In genomic region chr13:50167224-50167947, GRCh38 we compare ENCODE assay signal across 20 cellular contexts.
DNase-seq lines count a peak whose midpoint lies in the region; ATAC-seq and TF ChIP-seq lines count a peak whose summit lies in the region.
"Had no signal": no experiment of that assay in that cellular context is flagged by ENCODE, and none has a peak within 500 bp of the region (broad histone marks: within the 10 kb centered on the region; RNA-seq: fewer than 3 reads in every experiment).

No MANE protein-coding gene starts in this region.

- CTCF ChIA-PET in OCI-LY7 (lab: Charles Lee; ENCODE audit: unreplicated experiment): no interaction called here

- ATAC-seq in GM21390 (IDR thresholded peaks at IDR 0.05; ENCODE audit: unreplicated experiment): peak; percentile 53
- ATAC-seq in right cardiac atrium: no peak
- ATAC-seq: left ventricle myocardium superior, PC-3 had no signal

- 80% methylated on average over 2 of the region's 2 CpGs for WGBS in right cardiac atrium

- no TSS peak for BruUV-seq in OCI-LY7 (replicated peaks; lab: Mats Ljungman, UMichigan)

- POLR2A ChIA-PET in OCI-LY7 (lab: Charles Lee): interaction anchor here (0.5 to 1.9 kb wide), 5 partner anchors 15 to 258 kb away, joined by 3 to 8 read pairs (median 4); no protein-coding TSS in a partner anchor

- H3K36me3 ChIP-seq in OCI-LY7 (ENCODE audit: insufficient read depth, low read length) (no peaks in the 10 kb centered on the region), breast epithelium (no peaks in the 10 kb centered on the region)
- H3K36me3 ChIP-seq: esophagus squamous epithelium had no signal

- no peaks in the 10 kb centered on the region for H3K9me3 ChIP-seq in OCI-LY7 (ENCODE audit: low read length)
- no peaks in the 10 kb centered on the region for H3K9me3 ChIP-seq in breast epithelium
- H3K9me3 ChIP-seq in right cardiac atrium (ENCODE audit: control insufficient read depth, low read length): no peaks in the 10 kb centered on the region
- H3K9me3 ChIP-seq: Caco-2, esophagus squamous epithelium had no signal

- H3K4me1 ChIP-seq in OCI-LY7 (ENCODE audit: insufficient read depth, low read length, poor library complexity, severe bottlenecking): no peaks in the 10 kb centered on the region
- H3K4me1 ChIP-seq in breast epithelium: no peaks in the 10 kb centered on the region
- no peaks in the 10 kb centered on the region for H3K4me1 ChIP-seq in right cardiac atrium (ENCODE audit: control insufficient read depth, insufficient read depth, low read length)
- H3K4me1 ChIP-seq: esophagus squamous epithelium had no signal

- H3K27me3 ChIP-seq in breast epithelium: no peaks in the 10 kb centered on the region
- no peaks in the 10 kb centered on the region for H3K27me3 ChIP-seq in right cardiac atrium (ENCODE audit: control insufficient read depth, insufficient read depth)
- H3K27me3 ChIP-seq: dorsolateral prefrontal cortex, esophagus squamous epithelium had no signal

- no peaks in the 10 kb centered on the region for H3K9me2 ChIP-seq in OCI-LY7 (ENCODE audit: insufficient read depth, low read length)

- no peak overlapping the region for H3K4me2 ChIP-seq in OCI-LY7 (ENCODE audit: low read length)

- TF ChIP-seq POLR2A in breast epithelium (IDR thresholded peaks at IDR 0.05): no peak

- H3K79me2 ChIP-seq in OCI-LY7 (ENCODE audit: insufficient read depth, low read depth, low read length): no peaks in the 10 kb centered on the region

- peak; percentile 6 for DNase-seq in stimulated activated CD4-positive, alpha-beta T cell treated with anti-CD3 and anti-CD28 coated beads, Interleukin-4, amount 100 ng/mL, for 24 hours
- no peak for DNase-seq in stimulated activated CD4-positive, alpha-beta T cell treated with anti-CD3 and anti-CD28 coated beads, Interleukin-2, amount 100 ng/mL, for 24 hours
- DNase-seq in OCI-LY7 (ENCODE audit: low spot score) (no peak), breast epithelium (ENCODE audit: low spot score in 2 of 2) (no peak), right cardiac atrium (no peak), NCI-H1694 (lab: John Stamatoyannopoulos, UW) (no peak), T1000 (lab: John Stamatoyannopoulos, UW) (no peak)
- DNase-seq: activated CD4-positive, alpha-beta T cell treated with anti-CD3 and anti-CD28 coated beads for 4 hours; Caco-2; dorsolateral prefrontal cortex; EL; esophagus squamous epithelium; glutamatergic neuron; HCEC 1CT; left ventricle myocardium superior; NCI-H1048; NCI-H748 treated with DMSO at 0.1 percent for 48 hours; PC-3; T-helper 9 cell had no signal

- no peak overlapping the region for H2AFZ ChIP-seq in OCI-LY7 (ENCODE audit: low read length)

- intact Hi-C loops in OCI-LY7 (cut with micrococcal nuclease; ENCODE audit: unreplicated experiment): no loop called here
- intact Hi-C loops in breast epithelium (cut with DNase I; ENCODE audit: low total_unique reads): no loop called here
- intact Hi-C loops in right cardiac atrium (cut with DNase I): loop anchor here in 1 of 4 donors (5.0 kb wide), 1 partner anchor 635 kb away; no protein-coding TSS in a partner anchor

- no peaks in the 10 kb centered on the region for H4K20me1 ChIP-seq in OCI-LY7 (ENCODE audit: insufficient read depth, low read length)

- TF ChIP-seq CTCF in OCI-LY7 (conservative IDR thresholded peaks at IDR 0.05; ENCODE audit: low read length): 0 out of 2 replicates have a peak, but pooled peaks have one; percentile 17
- TF ChIP-seq CTCF in breast epithelium (IDR thresholded peaks at IDR 0.05): no peak

- no peak overlapping the region for H3K27ac ChIP-seq in OCI-LY7 (ENCODE audit: low read depth, low read length, poor library complexity, severe bottlenecking)
- no peak overlapping the region for H3K27ac ChIP-seq in breast epithelium
- H3K27ac ChIP-seq in right cardiac atrium (ENCODE audit: low read length): no peak overlapping the region
- H3K27ac ChIP-seq: dorsolateral prefrontal cortex, esophagus squamous epithelium had no signal

- H3K4me3 ChIP-seq in OCI-LY7 (ENCODE audit: low read depth, low read length, poor library complexity, severe bottlenecking): no peak overlapping the region
- no peak overlapping the region for H3K4me3 ChIP-seq in breast epithelium
- no peak overlapping the region for H3K4me3 ChIP-seq in right cardiac atrium (ENCODE audit: low read length)
- H3K4me3 ChIP-seq: dorsolateral prefrontal cortex, esophagus squamous epithelium had no signal
